ENCODE assay signal across 1 cellular context in the genomic region with DNA sequence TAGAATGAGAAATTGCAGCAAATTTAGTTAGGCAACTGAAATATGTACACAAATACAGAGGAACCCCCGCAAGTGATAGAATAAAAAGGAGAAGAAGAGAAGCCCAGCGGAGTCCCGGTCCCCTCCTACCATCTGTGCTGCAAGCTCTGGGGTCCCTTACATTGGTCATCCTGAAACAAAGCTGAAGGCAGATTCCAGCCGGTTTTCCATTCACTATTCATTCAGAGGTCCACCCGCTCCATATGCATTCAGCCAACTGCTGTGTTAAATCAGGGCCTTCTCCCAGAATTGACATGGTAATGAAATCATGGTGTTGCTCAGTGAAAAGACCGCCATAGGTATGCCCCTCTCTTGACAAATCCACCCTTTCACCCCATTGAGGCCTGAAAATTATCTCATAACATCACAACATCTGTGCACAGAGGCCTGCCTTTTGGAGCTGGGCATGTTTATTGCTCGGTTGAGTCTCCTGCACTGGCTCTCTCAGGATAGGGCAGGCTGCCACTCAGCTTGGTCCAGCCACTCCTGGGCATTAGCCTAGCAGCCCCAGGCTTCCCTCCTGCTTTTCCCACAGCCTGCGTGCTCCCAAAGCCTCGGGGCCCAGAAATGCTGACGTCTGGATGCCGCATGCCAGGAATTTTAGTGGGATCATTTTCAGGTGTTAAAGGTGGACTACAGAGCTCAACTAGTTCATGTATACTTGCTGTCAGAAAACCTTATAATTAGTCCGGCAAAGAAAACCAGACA.
TF ChIP-seq lines count a peak whose summit lies in the region.

No MANE protein-coding gene starts in this region.

TF ChIP-seq in H1, 55 proteins besides CTCF, POLR2A, EP300 and RAD21:
- TF ChIP-seq YY1 (IDR thresholded peaks at IDR 0.05; ENCODE audit: low read depth, low read length): 0 out of 2 replicates have a peak, but pooled peaks have one; percentile 31
- TF ChIP-seq, protein P1, sequence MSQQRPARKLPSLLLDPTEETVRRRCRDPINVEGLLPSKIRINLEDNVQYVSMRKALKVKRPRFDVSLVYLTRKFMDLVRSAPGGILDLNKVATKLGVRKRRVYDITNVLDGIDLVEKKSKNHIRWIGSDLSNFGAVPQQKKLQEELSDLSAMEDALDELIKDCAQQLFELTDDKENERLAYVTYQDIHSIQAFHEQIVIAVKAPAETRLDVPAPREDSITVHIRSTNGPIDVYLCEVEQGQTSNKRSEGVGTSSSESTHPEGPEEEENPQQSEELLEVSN (IDR thresholded peaks at IDR 0.05): peak; percentile 56; the same call in 1 of the 2 replicates
- TF ChIP-seq RBBP5 (IDR thresholded peaks at IDR 0.05; ENCODE audit: borderline replicate concordance, low read depth, low read length): no peak
- TF ChIP-seq KDM4A (IDR thresholded peaks at IDR 0.05; ENCODE audit: low read depth, low read length, severe bottlenecking): no peak
- no peak for TF ChIP-seq BCL11A (IDR thresholded peaks at IDR 0.05; ENCODE audit: low read depth in 2 of 2, low read length in 2 of 2)
- TF ChIP-seq HDAC6 (IDR thresholded peaks at IDR 0.05; ENCODE audit: low read depth, low read length): no peak
- TF ChIP-seq TCF12 (IDR thresholded peaks at IDR 0.05; ENCODE audit: low read depth, low read length): no peak
- TF ChIP-seq RNF2 (IDR thresholded peaks at IDR 0.05; ENCODE audit: borderline replicate concordance, low read depth, low read length, missing control alignments, poor library complexity, severe bottlenecking): no peak
